In genomic region chrX:108203540-108203939, GRCh38 we compare ENCODE assay signal across 29 cellular contexts.
"Had no signal": no experiment of that assay in that cellular context is flagged by ENCODE, and none has a peak within 500 bp of the region (broad histone marks: within the 10 kb centered on the region; RNA-seq: fewer than 3 reads in every experiment).

No MANE protein-coding gene starts in this region.

- H3K27me3 ChIP-seq: ascending aorta, brain microvascular endothelial cell, esophagus muscularis mucosa, foreskin keratinocyte had no signal

- H3K9me3 ChIP-seq: ascending aorta, esophagus muscularis mucosa, gastrocnemius medialis, heart left ventricle had no signal

- H3K27ac ChIP-seq: ascending aorta, brain microvascular endothelial cell, coronary artery, dorsolateral prefrontal cortex, foreskin keratinocyte, gastrocnemius medialis, heart left ventricle had no signal

- H3K4me1 ChIP-seq: ascending aorta, foreskin keratinocyte, gastrocnemius medialis, heart left ventricle had no signal

- DNase-seq: activated CD4-positive, alpha-beta memory T cell treated with anti-CD3 and anti-CD28 coated beads, Interleukin-2, amount 10 ng/mL, durations not matched to agents 7 days and 5 days; activated CD4-positive, alpha-beta T cell treated with anti-CD3 and anti-CD28 coated beads for 1 hour; activated CD4-positive, alpha-beta T cell treated with anti-CD3 and anti-CD28 coated beads for 4 hours; activated CD4-positive, alpha-beta T cell treated with anti-CD3 and anti-CD28 coated beads, Interleukin-2, amount 10 ng/mL, durations not matched to agents 7 days and 5 days; activated CD4-positive, alpha-beta T cell treated with anti-CD3 and anti-CD28 coated beads, Interleukin-2, amount 50 U/mL, for 4 hours; activated CD4-positive, CD25-positive, alpha-beta regulatory T cell; activated CD8-positive, alpha-beta memory T cell treated with anti-CD3 and anti-CD28 coated beads, Interleukin-2, amount 50 U/mL, for 48 hours; activated gamma-delta T cell; activated naive CD4-positive, alpha-beta T cell; activated naive CD4-positive, alpha-beta T cell treated with anti-CD3 and anti-CD28 coated beads, Interleukin-2, amount 10 ng/mL, durations not matched to agents 7 days and 5 days; activated naive CD8-positive, alpha-beta T cell treated with anti-CD3 and anti-CD28 coated beads, Interleukin-2, amount 10 ng/mL, durations not matched to agents 7 days and 5 days; activated T-cell treated with anti-CD3 and anti-CD28 coated beads for 4 hours; activated T-cell treated with anti-CD3 and anti-CD28 coated beads, Interleukin-2, amount 50 U/mL, for 24 hours; activated T-cell treated with anti-CD3 and anti-CD28 coated beads, Interleukin-2, amount 50 U/mL, for 72 hours; brain microvascular endothelial cell; dorsolateral prefrontal cortex; effector memory CD4-positive, alpha-beta T cell; endodermal cell; erythroblast; foreskin keratinocyte; gastrocnemius medialis; glutamatergic neuron; heart left ventricle; T-helper 2 cell had no signal

- FAIRE-seq: bronchial epithelial cell had no signal

- H3K4me3 ChIP-seq: ascending aorta, coronary artery, dorsolateral prefrontal cortex, esophagus muscularis mucosa, gastrocnemius medialis, heart left ventricle had no signal

- ATAC-seq: activated naive CD4-positive, alpha-beta T cell treated with anti-CD3 and anti-CD28 coated beads, Interleukin-2, amount 50 U/mL, for 72 hours; activated T-cell treated with anti-CD3 and anti-CD28 coated beads, Interleukin-2, amount 50 U/mL, for 72 hours; foreskin keratinocyte; gastrocnemius medialis; heart left ventricle had no signal

- H3K36me3 ChIP-seq: ascending aorta, brain microvascular endothelial cell, esophagus muscularis mucosa, gastrocnemius medialis, heart left ventricle had no signal
